ENCODE assay signal across 6 cellular contexts in genomic region chr16:1379863-1380174, GRCh38. TPM values are rescaled to one million over a fixed set of nuclear protein-coding genes. Genes with fewer than 3 reads are reported as not detected.
A peak's percentile ranks its signal among the peaks of the same experiment; 100 is the strongest.
DNase-seq lines count a peak whose midpoint lies in the region; ATAC-seq and TF ChIP-seq lines count a peak whose summit lies in the region.

No MANE protein-coding gene starts in this region.

- DNase-seq in GM12864 (ENCODE audit: low read depth) (no peak), SW480 (ENCODE audit: low spot score) (peak; percentile 17), mucosa of descending colon (no peak), lower leg skin (ENCODE audit: low spot score in 2 of 2) (no peak), mesenteric fat pad (ENCODE audit: low spot score) (no peak)
- no peak for DNase-seq in activated CD4-positive, alpha-beta T cell treated with anti-CD3 and anti-CD28 coated beads, Interleukin-2, amount 50 U/mL, for 4 hours

- H3K4me3 ChIP-seq in GM12864 (ENCODE audit: low read depth, low read length) (peak overlapping the region; percentile 62), mucosa of descending colon (no peak overlapping the region), lower leg skin (ENCODE audit: low read depth, poor library complexity, severe bottlenecking) (no peak overlapping the region)

- no peaks in the 10 kb centered on the region for H3K36me3 ChIP-seq in mucosa of descending colon (ENCODE audit: low read depth)

- intact Hi-C loops in mucosa of descending colon (cut with DNase I, micrococcal nuclease) (no loop called here), lower leg skin (cut with DNase I; ENCODE audit: low total_unique reads) (no loop called here)

- H3K4me1 ChIP-seq in mucosa of descending colon (ENCODE audit: low read depth), result peaks cover 8% of the 10 kb centered on the region

- peak; percentile 33 for ATAC-seq in mucosa of descending colon

- 30 to 32% methylated on average over 17 of the region's 19 CpGs for WGBS in lower leg skin, 2 donors

- no peaks in the 10 kb centered on the region for H3K9me3 ChIP-seq in mucosa of descending colon

- no peak for TF ChIP-seq CTCF in GM12864 (IDR thresholded peaks at IDR 0.05; ENCODE audit: low read depth, low read length, missing control alignments)
- TF ChIP-seq CTCF in mucosa of descending colon (IDR thresholded peaks at IDR 0.05), result no peak
- no peak for TF ChIP-seq CTCF in lower leg skin (IDR thresholded peaks at IDR 0.05)

- TF ChIP-seq POLR2A in lower leg skin (IDR thresholded peaks at IDR 0.05), result no peak

RNA-seq across cellular contexts. Expression of gene GNPTG, which starts 28.1 kb away (rescaled TPM):
- 10 to 100 TPM; 50.1 to 68.9 (median 57.3) TPM for total RNA-seq in mucosa of descending colon
- total RNA-seq in lower leg skin, result 10 to 100 TPM; 46.5 to 65.7 (median 60.0) TPM
- total RNA-seq in mesenteric fat pad, result 72.1 TPM

RNA-seq across cellular contexts. Expression of gene TSR3, which starts 28.1 kb away (rescaled TPM):
- total RNA-seq in mucosa of descending colon (10 to 100 TPM; 46.4 to 57.2 (median 54.1) TPM), lower leg skin (100 to 1,000 TPM in 1 of 4 donors, 10 to 100 TPM in 3; 76.8 to 106 (median 90.5) TPM), mesenteric fat pad (58.2 TPM)

RNA-seq across cellular contexts. Expression of gene UNKL, which starts 34.7 kb away (rescaled TPM):
- total RNA-seq in mucosa of descending colon (10 to 100 TPM; 16.2 to 36.5 (median 28.2) TPM), lower leg skin (10 to 100 TPM; 25.7 to 63.4 (median 36.6) TPM), mesenteric fat pad (14.5 TPM)

RNA-seq across cellular contexts. Expression of gene UQCC4, which starts 40.7 kb away (rescaled TPM):
- total RNA-seq in mucosa of descending colon (10 to 100 TPM; 10.3 to 14.4 (median 11.0) TPM), lower leg skin (10 to 100 TPM; 17.5 to 28.9 (median 21.7) TPM), mesenteric fat pad (13.0 TPM)

RNA-seq across cellular contexts. Expression of gene BAIAP3, which starts 46.4 kb away (rescaled TPM):
- 10 to 100 TPM in 1 of 3 donors, 1 to 10 TPM in 2; 5.6 to 14.6 (median 5.7) TPM for total RNA-seq in mucosa of descending colon
- total RNA-seq in lower leg skin, result 1 to 10 TPM; 1.5 to 5.4 (median 2.4) TPM
- total RNA-seq in mesenteric fat pad, result 1.3 TPM
